Comparison of ENCODE assay signal across 8 cellular contexts in the genomic region with DNA sequence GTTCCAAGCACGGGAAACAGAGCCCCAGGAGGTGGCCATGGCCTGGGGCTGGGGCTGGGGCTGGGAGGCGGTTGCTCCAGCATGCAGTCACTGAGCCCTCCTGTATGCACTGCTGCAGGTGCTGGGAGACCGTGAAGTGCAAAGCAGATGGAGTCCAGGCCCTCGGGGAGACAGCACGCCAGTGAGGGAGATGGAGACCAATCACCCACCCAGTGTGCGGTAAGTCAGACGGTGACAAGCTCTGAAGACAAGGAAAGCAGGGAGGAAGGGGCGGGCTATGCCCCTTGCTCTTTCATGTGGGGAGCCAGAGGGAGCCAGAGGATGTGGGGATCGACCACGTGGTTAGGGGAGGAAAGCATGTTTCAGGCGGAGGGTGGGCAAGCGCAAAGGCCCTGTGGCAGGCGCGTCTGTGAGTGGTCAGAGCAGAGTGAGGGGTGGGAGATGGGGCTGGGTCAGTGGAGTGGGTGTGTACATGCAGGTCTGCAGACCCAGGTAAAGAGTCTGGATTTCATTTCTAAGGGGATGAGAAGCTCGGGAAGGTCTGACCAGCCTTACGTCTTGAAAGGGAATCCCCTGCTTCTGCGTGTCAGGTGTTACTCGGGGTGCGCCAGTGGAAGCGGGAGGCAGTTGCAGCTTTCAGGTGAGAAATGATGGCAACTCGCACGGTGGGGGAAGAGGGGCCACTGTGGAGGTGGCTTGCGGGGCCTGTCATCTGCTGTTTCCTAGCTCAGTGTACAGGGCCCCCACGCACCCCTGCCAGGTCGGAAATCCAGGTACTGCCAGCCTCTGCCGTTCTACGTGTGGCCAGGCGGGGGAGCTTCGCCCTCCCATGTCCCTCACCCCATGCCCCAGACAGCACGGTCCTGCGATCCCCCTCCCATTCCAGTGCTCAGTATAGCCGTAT. TPM values are rescaled to one million over a fixed set of nuclear protein-coding genes. Genes with fewer than 3 reads are reported as not detected.
A peak's percentile ranks its signal among the peaks of the same experiment; 100 is the strongest.
DNase-seq lines count a peak whose midpoint lies in the region; ATAC-seq and TF ChIP-seq lines count a peak whose summit lies in the region.

No MANE protein-coding gene starts in this region.

- no peak overlapping the region for H3K27ac Mint-ChIP-seq in HFFc6

- H3K9me3 Mint-ChIP-seq in HFFc6 = no peaks in the 10 kb centered on the region
- H3K9me3 Mint-ChIP-seq in activated T-cell treated with anti-CD3 and anti-CD28 coated beads, Interleukin-2, amount 50 U/mL, for 4 hours = no peaks in the 10 kb centered on the region

- no peak overlapping the region for H3K4me3 Mint-ChIP-seq in HFFc6
- peak overlapping the region; percentile 12 for H3K4me3 Mint-ChIP-seq in activated T-cell treated with anti-CD3 and anti-CD28 coated beads, Interleukin-2, amount 50 U/mL, for 4 hours

- TF ChIP-seq CTCF in BJ (IDR thresholded peaks at IDR 0.05; ENCODE audit: insufficient read depth, low read depth, low read length) (peak; percentile 56), HFFc6 (IDR thresholded peaks at IDR 0.05) (peak; percentile 66)

- ATAC-seq in activated T-cell treated with anti-CD3 and anti-CD28 coated beads, Interleukin-2, amount 50 U/mL, for 4 hours = peak; percentile 62 to 83
- ATAC-seq in Right ventricle myocardium superior (ENCODE audit: poor library complexity) = peak; percentile 63
- no peak for ATAC-seq in GM19455 (IDR thresholded peaks at IDR 0.05; ENCODE audit: unreplicated experiment)

- intact Hi-C loops in Right ventricle myocardium superior (cut with DNase I) = no loop called here

- peaks cover 6% of the 10 kb centered on the region; the same call in 1 of the 2 replicates for H3K4me1 Mint-ChIP-seq in HFFc6 (ENCODE audit: low read depth)
- peaks cover 16% of the 10 kb centered on the region for H3K4me1 Mint-ChIP-seq in activated T-cell treated with anti-CD3 and anti-CD28 coated beads, Interleukin-2, amount 50 U/mL, for 4 hours (ENCODE audit: low read depth)

- POLR2A ChIA-PET in BJ (lab: Charles Lee) = no interaction called here

- CTCF ChIA-PET in BJ (lab: Yijun Ruan, JAX) = interaction anchor here (0.7 to 6.2 kb wide), 9 partner anchors 8 to 293 kb away, joined by 3 to 27 read pairs (median 3); no protein-coding TSS in a partner anchor

- H3K36me3 ChIP-seq in BJ (ENCODE audit: control insufficient read depth, insufficient read depth, low read length) = no peaks in the 10 kb centered on the region

- H3K36me3 Mint-ChIP-seq in HFFc6 (ENCODE audit: low read depth) = no peaks in the 10 kb centered on the region
- no peaks in the 10 kb centered on the region for H3K36me3 Mint-ChIP-seq in activated T-cell treated with anti-CD3 and anti-CD28 coated beads, Interleukin-2, amount 50 U/mL, for 4 hours (ENCODE audit: insufficient read depth)

- DNase-seq in BJ (ENCODE audit: low read depth) = no peak
- no peak for DNase-seq in HFFc6
- peak; percentile 33 for DNase-seq in activated T-cell treated with anti-CD3 and anti-CD28 coated beads, Interleukin-2, amount 50 U/mL, for 4 hours
- DNase-seq in Right ventricle myocardium superior = no peak
- DNase-seq in stimulated activated CD4-positive, alpha-beta T cell treated with anti-CD3 and anti-CD28 coated beads, Interleukin-4, amount 100 ng/mL, for 24 hours = peak; percentile 41
- no peak for DNase-seq in SIG-M5 (lab: John Stamatoyannopoulos, UW)
- no peak for DNase-seq in NCI-H1048 (lab: John Stamatoyannopoulos, UW)

- H3K4me3 ChIP-seq in BJ (ENCODE audit: low read depth, low read length) = no peak overlapping the region

- H3K27me3 Mint-ChIP-seq in HFFc6 (ENCODE audit: insufficient read depth) = no peaks in the 10 kb centered on the region; the same call in none of the 2 replicates
- H3K27me3 Mint-ChIP-seq in activated T-cell treated with anti-CD3 and anti-CD28 coated beads, Interleukin-2, amount 50 U/mL, for 4 hours (ENCODE audit: low read depth) = no peaks in the 10 kb centered on the region

- no peaks in the 10 kb centered on the region for H3K27me3 ChIP-seq in BJ (ENCODE audit: control insufficient read depth, insufficient read depth, low read length)

RNA-seq across cellular contexts. Expression of gene RRM2, which starts 19.4 kb away (rescaled TPM):
- 23.5 and 31.8 TPM in 2 replicates for polyA plus RNA-seq in BJ (2011; rRNA removed)
- polyA minus RNA-seq in BJ (2011; rRNA and poly(A)+ RNA removed) = 19.2 and 19.6 TPM in 2 replicates
- 100 to 1,000 TPM in 5 of 6 experiments, 10 to 100 TPM in 1; 76.4 to 179 (median 158) TPM for total RNA-seq in HFFc6 (2021; fragmentation: NEBNext Ultra II Directional; extraction: Animal tissue kit (Norgen Biotek cat#: 25700))
- 10 to 100 TPM; 40.9 to 54.9 (median 51.6) TPM for total RNA-seq in activated T-cell treated with anti-CD3 and anti-CD28 coated beads, Interleukin-2, amount 50 U/mL, for 4 hours
- 1.9 TPM for total RNA-seq in Right ventricle myocardium superior

Comparison
In these comparisons a context has a peak if more than half of its experiments do, and no peak if none do; other contexts are left out.
1. DNase-seq: peak in activated T-cell treated with anti-CD3 and anti-CD28 coated beads, Interleukin-2, amount 50 U/mL, for 4 hours (single experiment) and stimulated activated CD4-positive, alpha-beta T cell treated with anti-CD3 and anti-CD28 coated beads, Interleukin-4, amount 100 ng/mL, for 24 hours (single experiment); none in BJ (single experiment), HFFc6 (single experiment), Right ventricle myocardium superior (single experiment), SIG-M5 (single experiment) and NCI-H1048 (single experiment).
2. RNA of gene RRM2, which starts 19.4 kb away (total RNA-seq): 76.4 to 179 TPM in HFFc6 and 40.9 to 54.9 TPM in activated T-cell treated with anti-CD3 and anti-CD28 coated beads, Interleukin-2, amount 50 U/mL, for 4 hours; 1.9 TPM in Right ventricle myocardium superior (single experiment); every median in the first group is over 10 times any median in the second.